In genomic region chr11:96116341-96116740, GRCh38 we compare ENCODE assay signal across 28 cellular contexts.
A peak's percentile ranks its signal among the peaks of the same experiment; 100 is the strongest.
DNase-seq lines count a peak whose midpoint lies in the region; ATAC-seq, FAIRE-seq and TF ChIP-seq lines count a peak whose summit lies in the region.
"Had no signal": no experiment of that assay in that cellular context is flagged by ENCODE, and none has a peak within 500 bp of the region (broad histone marks: within the 10 kb centered on the region; RNA-seq: fewer than 3 reads in every experiment).

No MANE protein-coding gene starts in this region.

- H3K4me1 Mint-ChIP-seq in activated naive CD4-positive, alpha-beta T cell treated with anti-CD3 and anti-CD28 coated beads, Interleukin-2, amount 50 U/mL, for 24 hours = peaks cover 80% of the 10 kb centered on the region
- H3K4me1 Mint-ChIP-seq in HFFc6 (ENCODE audit: low read depth) = peaks cover 69% of the 10 kb centered on the region
- H3K4me1 Mint-ChIP-seq in astrocyte (ENCODE audit: low read depth, unreplicated experiment) = peaks cover 24% of the 10 kb centered on the region
- peaks cover 32% of the 10 kb centered on the region for H3K4me1 Mint-ChIP-seq in nephron progenitor cell

- H3K27ac ChIP-seq in astrocyte (ENCODE audit: low read depth, low read length) (no peak overlapping the region), right atrium auricular region (no peak overlapping the region)
- H3K27ac ChIP-seq: BLaER1, HL-60 had no signal

- no peak for FAIRE-seq in astrocyte (lab: Jason Lieb, UNC)
- FAIRE-seq: GM12878 had no signal

- no peaks in the 10 kb centered on the region for H3K36me3 ChIP-seq in astrocyte (ENCODE audit: insufficient read depth, low read length)
- no peaks in the 10 kb centered on the region for H3K36me3 ChIP-seq in right atrium auricular region
- H3K36me3 ChIP-seq: BLaER1, HAP-1 had no signal

- H3K79me2 ChIP-seq in astrocyte (ENCODE audit: insufficient read depth, low read length) = peaks cover 21% of the 10 kb centered on the region

- H3K9ac ChIP-seq in astrocyte (ENCODE audit: low read length) = no peak overlapping the region
- H3K9ac ChIP-seq: BLaER1, SK-N-SH had no signal

- H3K9me3 ChIP-seq in astrocyte (ENCODE audit: insufficient read depth, low read depth, low read length) = no peaks in the 10 kb centered on the region
- H3K9me3 ChIP-seq in right atrium auricular region = no peaks in the 10 kb centered on the region
- H3K9me3 ChIP-seq: BLaER1, HAP-1, SK-N-SH had no signal

- H3K4me3 ChIP-seq in astrocyte (ENCODE audit: insufficient read depth, low read depth, low read length) (no peak overlapping the region), right atrium auricular region (no peak overlapping the region)
- H3K4me3 ChIP-seq: BLaER1, GM12878, HAP-1 had no signal

- H3K4me1 ChIP-seq in astrocyte (ENCODE audit: insufficient read depth, low read length) (peaks cover 12% of the 10 kb centered on the region), right atrium auricular region (peaks cover 0 to 10% of the 10 kb centered on the region in 2 donors)
- H3K4me1 ChIP-seq: BLaER1 had no signal

- ATAC-seq in GM19351 (IDR thresholded peaks at IDR 0.05; ENCODE audit: unreplicated experiment) (no peak), HG03108 (IDR thresholded peaks at IDR 0.05; ENCODE audit: unreplicated experiment) (no peak)
- ATAC-seq: GM12878, PC-3 had no signal

- no peak for TF ChIP-seq CTCF in HFFc6 (IDR thresholded peaks at IDR 0.05)
- no peak for TF ChIP-seq CTCF in astrocyte (IDR thresholded peaks at IDR 0.05; ENCODE audit: insufficient read depth, low read depth, low read length)
- TF ChIP-seq CTCF in nephron progenitor cell (IDR thresholded peaks at IDR 0.05) = no peak
- no peak for TF ChIP-seq CTCF in right atrium auricular region (IDR thresholded peaks at IDR 0.05)

- no peak overlapping the region for H3K4me2 ChIP-seq in astrocyte (ENCODE audit: low read length)
- H3K4me2 ChIP-seq: BLaER1, SK-N-SH had no signal

- peaks cover 29% of the 10 kb centered on the region for H3K36me3 Mint-ChIP-seq in activated naive CD4-positive, alpha-beta T cell treated with anti-CD3 and anti-CD28 coated beads, Interleukin-2, amount 50 U/mL, for 24 hours
- H3K36me3 Mint-ChIP-seq in HFFc6 (ENCODE audit: low read depth) = peaks cover 33% of the 10 kb centered on the region
- H3K36me3 Mint-ChIP-seq in astrocyte (ENCODE audit: low read depth, unreplicated experiment) = no peaks in the 10 kb centered on the region
- peaks cover 22% of the 10 kb centered on the region for H3K36me3 Mint-ChIP-seq in nephron progenitor cell (ENCODE audit: low read depth)

- no peak overlapping the region for H2AFZ ChIP-seq in astrocyte (ENCODE audit: low read depth, low read length)

- H3K9me3 Mint-ChIP-seq in activated naive CD4-positive, alpha-beta T cell treated with anti-CD3 and anti-CD28 coated beads, Interleukin-2, amount 50 U/mL, for 24 hours = no peaks in the 10 kb centered on the region
- no peaks in the 10 kb centered on the region for H3K9me3 Mint-ChIP-seq in HFFc6
- H3K9me3 Mint-ChIP-seq in astrocyte (ENCODE audit: unreplicated experiment) = peaks cover 2% of the 10 kb centered on the region
- H3K9me3 Mint-ChIP-seq in nephron progenitor cell = no peaks in the 10 kb centered on the region
- H3K9me3 Mint-ChIP-seq: CD4-positive, CD25-positive, alpha-beta regulatory T cell had no signal

- no peak for DNase-seq in activated naive CD4-positive, alpha-beta T cell treated with anti-CD3 and anti-CD28 coated beads, Interleukin-2, amount 50 U/mL, for 16 hours
- DNase-seq in HFFc6 (no peak), astrocyte (ENCODE audit: low read depth) (no peak), nephron progenitor cell (no peak), right atrium auricular region (ENCODE audit: low spot score) (no peak)
- DNase-seq: 8988T; CD4-positive, CD25-positive, alpha-beta regulatory T cell; COR-L47; GDM1; GOT3; Karpas-422; NCI-H1092; NCI-H1417 treated with DMSO at 0.1 percent for 48 hours; NCI-H1694 treated with DMSO at 0.1 percent for 48 hours; NCI-H2081; NCI-H345; NCI-H510A treated with DMSO at 0.1 percent for 48 hours; NCI-H748 treated with DMSO at 0.1 percent for 48 hours; NK-92 treated with Interleukin-12 subunit alpha and Interleukin-12 subunit beta, amount 100 ng/mL, for 24 hours; PC-3; SK-N-SH had no signal

- no peaks in the 10 kb centered on the region for H4K20me1 ChIP-seq in astrocyte (ENCODE audit: insufficient read depth, low read length)
- H4K20me1 ChIP-seq: BLaER1 had no signal

- no peak overlapping the region for H3K4me3 Mint-ChIP-seq in activated naive CD4-positive, alpha-beta T cell treated with anti-CD3 and anti-CD28 coated beads, Interleukin-2, amount 50 U/mL, for 24 hours
- H3K4me3 Mint-ChIP-seq in HFFc6 = no peak overlapping the region
- no peak overlapping the region for H3K4me3 Mint-ChIP-seq in astrocyte (ENCODE audit: unreplicated experiment)
- H3K4me3 Mint-ChIP-seq in nephron progenitor cell = no peak overlapping the region
- H3K4me3 Mint-ChIP-seq: CD4-positive, CD25-positive, alpha-beta regulatory T cell had no signal

- H3K27me3 Mint-ChIP-seq in activated naive CD4-positive, alpha-beta T cell treated with anti-CD3 and anti-CD28 coated beads, Interleukin-2, amount 50 U/mL, for 24 hours = no peaks in the 10 kb centered on the region
- H3K27me3 Mint-ChIP-seq in HFFc6 (ENCODE audit: insufficient read depth) = no peaks in the 10 kb centered on the region
- no peaks in the 10 kb centered on the region for H3K27me3 Mint-ChIP-seq in astrocyte (ENCODE audit: low read depth, unreplicated experiment)
- peaks cover 4% of the 10 kb centered on the region for H3K27me3 Mint-ChIP-seq in nephron progenitor cell (ENCODE audit: low read depth, poor library complexity)
- H3K27me3 Mint-ChIP-seq: CD4-positive, CD25-positive, alpha-beta regulatory T cell had no signal

- peak overlapping the region; percentile 2 for H3K27ac Mint-ChIP-seq in activated naive CD4-positive, alpha-beta T cell treated with anti-CD3 and anti-CD28 coated beads, Interleukin-2, amount 50 U/mL, for 24 hours
- H3K27ac Mint-ChIP-seq in HFFc6 (peak overlapping the region; percentile 50), astrocyte (ENCODE audit: unreplicated experiment) (peak overlapping the region; percentile 43), nephron progenitor cell (peak overlapping the region; percentile 4)

- H3K27me3 ChIP-seq in astrocyte (ENCODE audit: insufficient read depth, low read length) (no peaks in the 10 kb centered on the region), right atrium auricular region (no peaks in the 10 kb centered on the region)
- H3K27me3 ChIP-seq: BLaER1 had no signal
